Comparison of ENCODE assay signal across 8 cellular contexts in genomic region chr4:26410385-26411293, GRCh38.
A peak's percentile ranks its signal among the peaks of the same experiment; 100 is the strongest.
DNase-seq lines count a peak whose midpoint lies in the region; ATAC-seq and TF ChIP-seq lines count a peak whose summit lies in the region.

No MANE protein-coding gene starts in this region.

- intact Hi-C loops in activated T-helper 1 cell treated with anti-CD3 and anti-CD28 coated beads, Interleukin-12 subunit alpha, Interleukin-12 subunit beta, Interleukin-2, Interleukin-4 antibody, amounts not matched to agents 30 ng/mL and 10 ng/mL and 1 ng/mL, durations not matched to agents 14 hours and 24 hours and 36 hours (cut with micrococcal nuclease) = loop anchor here (1.0 to 5.0 kb wide), 6 partner anchors 33 to 422 kb away; no protein-coding TSS in a partner anchor
- intact Hi-C loops in left ventricle myocardium superior (cut with micrococcal nuclease) = loop anchor here (2.0 to 5.0 kb wide), 2 partner anchors 78 to 422 kb away; no protein-coding TSS in a partner anchor

- peaks cover 2% of the 10 kb centered on the region; the same call in 1 of the 2 replicates for H3K36me3 ChIP-seq in GM06990 (ENCODE audit: control insufficient read depth, insufficient read depth, low read length)

- no peak overlapping the region for H3K27ac Mint-ChIP-seq in activated T-helper 1 cell treated with anti-CD3 and anti-CD28 coated beads, Interleukin-12 subunit alpha, Interleukin-12 subunit beta, Interleukin-2, Interleukin-4 antibody, amounts not matched to agents 30 ng/mL and 10 ng/mL and 1 ng/mL, durations not matched to agents 14 hours and 24 hours and 36 hours

- H3K4me3 ChIP-seq in GM06990 (replicated peaks; ENCODE audit: low read depth, low read length) (no peak overlapping the region), skeletal muscle cell (ENCODE audit: low read depth, low read length) (no peak overlapping the region)

- H3K27me3 ChIP-seq in GM06990 (replicated peaks; ENCODE audit: control insufficient read depth, insufficient read depth, low read length) = no peaks in the 10 kb centered on the region

- H3K4me3 Mint-ChIP-seq in activated T-helper 1 cell treated with anti-CD3 and anti-CD28 coated beads, Interleukin-12 subunit alpha, Interleukin-12 subunit beta, Interleukin-2, Interleukin-4 antibody, amounts not matched to agents 30 ng/mL and 10 ng/mL and 1 ng/mL, durations not matched to agents 14 hours and 24 hours and 36 hours = no peak overlapping the region

- H3K4me1 Mint-ChIP-seq in activated T-helper 1 cell treated with anti-CD3 and anti-CD28 coated beads, Interleukin-12 subunit alpha, Interleukin-12 subunit beta, Interleukin-2, Interleukin-4 antibody, amounts not matched to agents 30 ng/mL and 10 ng/mL and 1 ng/mL, durations not matched to agents 14 hours and 24 hours and 36 hours (ENCODE audit: low read depth) = peaks cover 25% of the 10 kb centered on the region

- peaks cover 16% of the 10 kb centered on the region for H3K9me3 Mint-ChIP-seq in activated T-helper 1 cell treated with anti-CD3 and anti-CD28 coated beads, Interleukin-12 subunit alpha, Interleukin-12 subunit beta, Interleukin-2, Interleukin-4 antibody, amounts not matched to agents 30 ng/mL and 10 ng/mL and 1 ng/mL, durations not matched to agents 14 hours and 24 hours and 36 hours

- DNase-seq in AG09319 (ENCODE audit: extremely low read depth, low read depth) = no peak
- DNase-seq in GM06990 (ENCODE audit: extremely low read depth, insufficient read length) = no peak
- peak; percentile 39 for DNase-seq in NCI-H2227 treated with DMSO at 0.1 percent for 48 hours (lab: John Stamatoyannopoulos, UW)
- peak; percentile 19 for DNase-seq in activated T-helper 1 cell treated with anti-CD3 and anti-CD28 coated beads, Interleukin-12 subunit alpha, Interleukin-12 subunit beta, Interleukin-2, Interleukin-4 antibody, amounts not matched to agents 30 ng/mL and 10 ng/mL and 1 ng/mL, durations not matched to agents 14 hours and 24 hours and 36 hours (ENCODE audit: low spot score)
- DNase-seq in left ventricle myocardium superior = no peak
- DNase-seq in skeletal muscle cell (ENCODE audit: low read depth) = peak; percentile 15

- TF ChIP-seq CTCF in AG09319 (IDR thresholded peaks at IDR 0.05; ENCODE audit: low read depth, low read length) (peak; percentile 47), GM06990 (IDR thresholded peaks at IDR 0.05; ENCODE audit: insufficient read depth, low read length, poor library complexity, severe bottlenecking) (peak; percentile 45)

- peaks cover 46% of the 10 kb centered on the region for H3K36me3 Mint-ChIP-seq in activated T-helper 1 cell treated with anti-CD3 and anti-CD28 coated beads, Interleukin-12 subunit alpha, Interleukin-12 subunit beta, Interleukin-2, Interleukin-4 antibody, amounts not matched to agents 30 ng/mL and 10 ng/mL and 1 ng/mL, durations not matched to agents 14 hours and 24 hours and 36 hours (ENCODE audit: low read depth)

- no peaks in the 10 kb centered on the region for H3K27me3 Mint-ChIP-seq in activated T-helper 1 cell treated with anti-CD3 and anti-CD28 coated beads, Interleukin-12 subunit alpha, Interleukin-12 subunit beta, Interleukin-2, Interleukin-4 antibody, amounts not matched to agents 30 ng/mL and 10 ng/mL and 1 ng/mL, durations not matched to agents 14 hours and 24 hours and 36 hours (ENCODE audit: insufficient read depth)

- ATAC-seq in HG02885 (IDR thresholded peaks at IDR 0.05; ENCODE audit: poor library complexity, unreplicated experiment) (peak; percentile 59), left ventricle myocardium superior (peak; percentile 27), HG03280 (IDR thresholded peaks at IDR 0.05; ENCODE audit: unreplicated experiment) (no peak)

Comparison
In these comparisons a context has a peak if more than half of its experiments do, and no peak if none do; other contexts are left out.
1. DNase-seq: peak in NCI-H2227 treated with DMSO at 0.1 percent for 48 hours (single experiment), activated T-helper 1 cell treated with anti-CD3 and anti-CD28 coated beads, Interleukin-12 subunit alpha, Interleukin-12 subunit beta, Interleukin-2, Interleukin-4 antibody, amounts not matched to agents 30 ng/mL and 10 ng/mL and 1 ng/mL, durations not matched to agents 14 hours and 24 hours and 36 hours (single experiment) and skeletal muscle cell (single experiment); none in AG09319 (single experiment), GM06990 (single experiment) and left ventricle myocardium superior (single experiment).